Comparison of ENCODE assay signal across 34 cellular contexts in the genomic region with DNA sequence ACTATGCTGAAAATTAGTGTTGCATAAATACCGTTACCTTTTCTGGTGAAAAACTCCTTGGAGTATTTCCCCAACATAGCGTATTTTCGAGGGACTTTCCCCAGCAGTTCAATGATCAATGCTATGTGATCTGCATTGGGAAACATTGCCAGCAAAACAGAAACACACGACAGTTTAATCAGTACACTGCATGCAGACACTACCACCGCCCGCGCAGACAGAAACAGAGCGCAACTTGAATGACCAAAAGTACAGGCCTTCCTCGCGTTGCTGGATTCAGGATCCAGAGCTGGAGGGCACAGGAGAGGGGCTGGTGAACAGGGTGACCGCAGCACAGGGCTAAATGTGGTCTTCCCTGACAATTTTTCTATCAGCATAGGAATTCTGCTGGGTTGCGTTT.
"Had no signal": no experiment of that assay in that cellular context is flagged by ENCODE, and none has a peak within 500 bp of the region (broad histone marks: within the 10 kb centered on the region; RNA-seq: fewer than 3 reads in every experiment).

No MANE protein-coding gene starts in this region.

- H3K27ac ChIP-seq: ascending aorta, cardiac muscle cell, colonic mucosa, lower lobe of right lung, neutrophil, ovary, stomach, thyroid gland, upper lobe of right lung, WERI-Rb-1 had no signal

- H3K27ac Mint-ChIP-seq: activated CD4-positive, alpha-beta memory T cell treated with anti-CD3 and anti-CD28 coated beads, Interleukin-2, amount 10 ng/mL, durations not matched to agents 7 days and 5 days; activated naive CD4-positive, alpha-beta T cell treated with anti-CD3 and anti-CD28 coated beads for 36 hours; activated naive CD8-positive, alpha-beta T cell treated with anti-CD3 and anti-CD28 coated beads, Interleukin-2, amount 10 ng/mL, durations not matched to agents 7 days and 5 days; nephron; progenitor cell of endocrine pancreas; stimulated activated memory B cell treated with anti-CD40 and anti-IgM and Interleukin-4, amounts not matched to agents 10 μg/mL and 1 μg/mL and 100 μg/mL, for 72 hours; T-helper 1 cell treated with Interleukin-12 subunit alpha and Interleukin-12 subunit beta and Interleukin-4 antibody, amounts not matched to agents 30 μg/mL and 1 μg/mL, for 36 hours had no signal

- H3K4me3 ChIP-seq: ascending aorta, cardiac muscle cell, colonic mucosa, lower lobe of right lung, ovary, stomach, thyroid gland, upper lobe of right lung had no signal

- H3K36me3 ChIP-seq: cardiac muscle cell, colonic mucosa, ovary had no signal

- DNase-seq: activated CD4-positive, alpha-beta memory T cell treated with anti-CD3 and anti-CD28 coated beads, Interleukin-2, amount 10 ng/mL, durations not matched to agents 7 days and 5 days; activated CD4-positive, alpha-beta T cell treated with anti-CD3 and anti-CD28 coated beads for 48 hours; activated CD8-positive, alpha-beta memory T cell treated with anti-CD3 and anti-CD28 coated beads, Interleukin-2, amount 50 U/mL, for 48 hours; activated effector memory CD4-positive, alpha-beta T cell treated with Interleukin-2 at 50 U/mL for 16 hours; activated naive CD4-positive, alpha-beta T cell treated with anti-CD3 and anti-CD28 coated beads for 36 hours; activated naive CD8-positive, alpha-beta T cell treated with anti-CD3 and anti-CD28 coated beads, Interleukin-2, amount 10 ng/mL, durations not matched to agents 7 days and 5 days; activated T-cell treated with anti-CD3 and anti-CD28 coated beads, Interleukin-2, amount 50 U/mL, for 4 hours; colonic mucosa; effector memory CD4-positive, alpha-beta T cell; head of caudate nucleus; hypothalamus; immature natural killer cell; kidney; lower lobe of right lung; mesendoderm; ovary; small intestine; stimulated activated CD4-positive, alpha-beta T cell treated with anti-CD3 and anti-CD28 coated beads, Interleukin-4, amount 100 ng/mL, for 24 hours; stomach; SW 1271; T1000; thyroid gland; upper lobe of right lung; WERI-Rb-1 had no signal

- H3K4me3 Mint-ChIP-seq: activated CD4-positive, alpha-beta memory T cell treated with anti-CD3 and anti-CD28 coated beads, Interleukin-2, amount 10 ng/mL, durations not matched to agents 7 days and 5 days; activated naive CD4-positive, alpha-beta T cell treated with anti-CD3 and anti-CD28 coated beads for 36 hours; activated naive CD8-positive, alpha-beta T cell treated with anti-CD3 and anti-CD28 coated beads, Interleukin-2, amount 10 ng/mL, durations not matched to agents 7 days and 5 days; activated T-cell treated with anti-CD3 and anti-CD28 coated beads, Interleukin-2, amount 50 U/mL, for 4 hours; brain; immature natural killer cell; nephron; stimulated activated memory B cell treated with anti-CD40 and anti-IgM and Interleukin-4, amounts not matched to agents 10 μg/mL and 1 μg/mL and 100 μg/mL, for 72 hours; T-helper 1 cell treated with Interleukin-12 subunit alpha and Interleukin-12 subunit beta and Interleukin-4 antibody, amounts not matched to agents 30 μg/mL and 1 μg/mL, for 36 hours had no signal

- H3K27me3 ChIP-seq: ascending aorta, cardiac muscle cell, colonic mucosa, neutrophil, ovary, stomach, thyroid gland, upper lobe of right lung had no signal

- ATAC-seq: activated CD4-positive, CD25-positive, alpha-beta regulatory T cell treated with anti-CD3 and anti-CD28 coated beads, Interleukin-2, amount 50 U/mL, for 24 hours; activated T-cell treated with anti-CD3 and anti-CD28 coated beads, Interleukin-2, amount 50 U/mL, for 4 hours; lower lobe of right lung; sciatic nerve; stimulated activated memory B cell treated with anti-CD40 and anti-IgM and Interleukin-4, amounts not matched to agents 10 μg/mL and 1 μg/mL and 100 μg/mL, for 72 hours; upper lobe of right lung had no signal

- H3K9me3 Mint-ChIP-seq: activated CD4-positive, alpha-beta memory T cell treated with anti-CD3 and anti-CD28 coated beads, Interleukin-2, amount 10 ng/mL, durations not matched to agents 7 days and 5 days; activated naive CD4-positive, alpha-beta T cell treated with anti-CD3 and anti-CD28 coated beads for 36 hours; activated naive CD8-positive, alpha-beta T cell treated with anti-CD3 and anti-CD28 coated beads, Interleukin-2, amount 10 ng/mL, durations not matched to agents 7 days and 5 days; activated T-cell treated with anti-CD3 and anti-CD28 coated beads, Interleukin-2, amount 50 U/mL, for 4 hours; brain; immature natural killer cell; nephron; stimulated activated memory B cell treated with anti-CD40 and anti-IgM and Interleukin-4, amounts not matched to agents 10 μg/mL and 1 μg/mL and 100 μg/mL, for 72 hours; T-helper 1 cell treated with Interleukin-12 subunit alpha and Interleukin-12 subunit beta and Interleukin-4 antibody, amounts not matched to agents 30 μg/mL and 1 μg/mL, for 36 hours had no signal

- H3K9me3 ChIP-seq: ascending aorta, colonic mucosa, lower lobe of right lung, neutrophil, ovary, stomach, thyroid gland, upper lobe of right lung had no signal

- H3K27me3 Mint-ChIP-seq: activated CD4-positive, alpha-beta memory T cell treated with anti-CD3 and anti-CD28 coated beads, Interleukin-2, amount 10 ng/mL, durations not matched to agents 7 days and 5 days; activated naive CD8-positive, alpha-beta T cell treated with anti-CD3 and anti-CD28 coated beads, Interleukin-2, amount 10 ng/mL, durations not matched to agents 7 days and 5 days; progenitor cell of endocrine pancreas; stimulated activated memory B cell treated with anti-CD40 and anti-IgM and Interleukin-4, amounts not matched to agents 10 μg/mL and 1 μg/mL and 100 μg/mL, for 72 hours had no signal

- H3K4me1 ChIP-seq: ascending aorta, colonic mucosa, thyroid gland, upper lobe of right lung had no signal
